24 cellular contexts compared by ENCODE assay signal in the genomic region with DNA sequence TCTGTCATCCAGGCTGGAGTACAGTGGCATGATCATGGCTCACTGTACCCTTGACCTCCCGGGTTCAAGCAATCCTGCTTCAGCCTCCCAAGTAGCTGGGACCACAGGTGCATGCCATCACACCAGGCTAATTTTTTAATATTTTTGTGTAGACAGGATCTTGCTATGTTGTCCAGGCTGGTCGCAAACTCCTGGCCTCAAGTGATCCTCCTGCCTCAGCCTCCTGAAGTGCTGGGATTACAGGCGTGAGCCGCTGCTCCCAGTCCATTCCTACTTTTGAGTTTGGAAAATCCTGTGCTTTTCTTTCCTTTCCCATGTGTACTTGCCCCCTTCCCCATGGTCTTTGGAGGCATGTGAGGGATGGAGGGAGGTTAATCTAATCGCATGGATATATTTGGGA.
DNase-seq lines count a peak whose midpoint lies in the region; ATAC-seq, FAIRE-seq and TF ChIP-seq lines count a peak whose summit lies in the region.
"Had no signal": no experiment of that assay in that cellular context is flagged by ENCODE, and none has a peak within 500 bp of the region (broad histone marks: within the 10 kb centered on the region; RNA-seq: fewer than 3 reads in every experiment).

No MANE protein-coding gene starts in this region.

- H3K56ac ChIP-seq in H1 (replicated peaks; ENCODE audit: insufficient read length, low read depth, low read length), result no peak overlapping the region

- POLR2A ChIA-PET in WTC11 (lab: Charles Lee) (interaction anchor here (0.7 kb wide), 1 partner anchor 262 kb away, joined by 5 read pairs; no protein-coding TSS in a partner anchor), H1 (lab: Charles Lee; ENCODE audit: partially characterized antibody) (no interaction called here), PC-9 (lab: Charles Lee; ENCODE audit: unreplicated experiment) (no interaction called here)

- no peaks in the 10 kb centered on the region for H3K9me3 ChIP-seq in DND-41 (ENCODE audit: insufficient read depth, low read length, severe bottlenecking)
- no peaks in the 10 kb centered on the region for H3K9me3 ChIP-seq in H1 (ENCODE audit: insufficient read depth in 2 of 2, low read depth in 1 of 2, low read length in 1 of 2)
- no peaks in the 10 kb centered on the region for H3K9me3 ChIP-seq in colonic mucosa
- H3K9me3 ChIP-seq in PC-9 (ENCODE audit: insufficient read depth, low read depth), result no peaks in the 10 kb centered on the region
- no peaks in the 10 kb centered on the region for H3K9me3 ChIP-seq in prostate gland
- H3K9me3 ChIP-seq: A549; BE2C; BLaER1 treated with 17β-estradiol and CSF1 and Interleukin-3, amounts not matched to agents 10 nM and 100 nM; HAP-1 had no signal

- H3K18ac ChIP-seq in H1 (ENCODE audit: extremely low read depth, low read length), result no peak overlapping the region

- no peak overlapping the region for H2BK120ac ChIP-seq in H1 (replicated peaks; ENCODE audit: low read depth, low read length)

- H2AK5ac ChIP-seq in H1 (ENCODE audit: low read depth, low read length), result 0 out of 2 replicates have a peak overlapping the region, but pooled peaks have one; percentile 39

- no peak overlapping the region for H2BK20ac ChIP-seq in H1 (ENCODE audit: low read length)

- H3K4me3 ChIP-seq in DND-41 (ENCODE audit: low read depth in 1 of 2, low read length in 2 of 2), result no peak overlapping the region
- no peak overlapping the region for H3K4me3 ChIP-seq in H1 (ENCODE audit: extremely low read depth in 1 of 4, insufficient read depth in 2 of 4, low read depth in 3 of 4, low read length in 4 of 4)
- no peak overlapping the region for H3K4me3 ChIP-seq in colonic mucosa
- no peak overlapping the region for H3K4me3 ChIP-seq in PC-9
- no peak overlapping the region for H3K4me3 ChIP-seq in prostate gland
- H3K4me3 ChIP-seq: A549; BLaER1 treated with 17β-estradiol and CSF1 and Interleukin-3, amounts not matched to agents 10 nM and 100 nM; GM23338; HAP-1 had no signal

- intact Hi-C loops in colonic mucosa (cut with DNase I), result no loop called here
- intact Hi-C loops in PC-9 (cut with micrococcal nuclease; ENCODE audit: unreplicated experiment), result no loop called here
- intact Hi-C loops in prostate gland (cut with DNase I), result no loop called here

- no peak overlapping the region for H3K23ac ChIP-seq in H1 (ENCODE audit: insufficient read length)

- no peak for TF ChIP-seq RAD21 in H1 (IDR thresholded peaks at IDR 0.05 in 1 of 2, conservative IDR thresholded peaks at IDR 0.05 in 1 of 2; ENCODE audit: low read depth in 2 of 2, low read length in 2 of 2)

- H2BK15ac ChIP-seq in H1 (ENCODE audit: low read length), result no peak overlapping the region

- H3K4me1 ChIP-seq in DND-41 (ENCODE audit: insufficient read depth, low read length) (no peaks in the 10 kb centered on the region), H1 (replicated peaks in 1 of 4; ENCODE audit: control insufficient read depth in 3 of 4, insufficient read depth in 4 of 4, low read length in 3 of 4) (peaks cover 9 to 33% (median 22%) of the 10 kb centered on the region in 4 experiments), colonic mucosa (no peaks in the 10 kb centered on the region), PC-9 (replicated peaks; ENCODE audit: insufficient read depth) (no peaks in the 10 kb centered on the region), prostate gland (replicated peaks) (no peaks in the 10 kb centered on the region)

- no peaks in the 10 kb centered on the region for H3F3A ChIP-seq in PC-9 (ENCODE audit: insufficient read depth, low read depth)

- TF ChIP-seq CTCF in DND-41 (IDR thresholded peaks at IDR 0.05; ENCODE audit: borderline replicate concordance, extremely low read depth, low read length, poor library complexity, severe bottlenecking) (no peak), WTC11 (IDR thresholded peaks at IDR 0.05) (no peak), H1 (IDR thresholded peaks at IDR 0.05; ENCODE audit: control extremely low read depth in 1 of 3, insufficient read depth in 1 of 3, low read depth in 1 of 3, low read length in 3 of 3) (no peak), colonic mucosa (IDR thresholded peaks at IDR 0.05) (no peak), PC-9 (conservative IDR thresholded peaks at IDR 0.05) (no peak), prostate gland (IDR thresholded peaks at IDR 0.05) (no peak)

- peaks cover 99% of the 10 kb centered on the region for H3K79me2 ChIP-seq in DND-41 (ENCODE audit: insufficient read depth, low read length)
- peaks cover 0 to 66% of the 10 kb centered on the region in 2 experiments; a peak in 2 of 4 replicates for H3K79me2 ChIP-seq in H1 (ENCODE audit: control insufficient read depth in 1 of 2, insufficient read depth in 2 of 2, low read length in 2 of 2)
- H3K79me2 ChIP-seq in PC-9 (ENCODE audit: low read depth), result no peaks in the 10 kb centered on the region

- no peaks in the 10 kb centered on the region for H3K27me3 ChIP-seq in DND-41 (ENCODE audit: insufficient read depth, low read length, poor library complexity)
- no peaks in the 10 kb centered on the region for H3K27me3 ChIP-seq in H1 (replicated peaks in 1 of 4; ENCODE audit: control insufficient read depth in 3 of 4, extremely low read depth in 1 of 4, insufficient read depth in 3 of 4, low read length in 3 of 4)
- no peaks in the 10 kb centered on the region for H3K27me3 ChIP-seq in colonic mucosa
- peaks cover 38% of the 10 kb centered on the region for H3K27me3 ChIP-seq in PC-9 (ENCODE audit: insufficient read depth, low read depth)
- no peaks in the 10 kb centered on the region for H3K27me3 ChIP-seq in prostate gland (replicated peaks; ENCODE audit: insufficient read depth)
- H3K27me3 ChIP-seq: BE2C; BLaER1 treated with 17β-estradiol and CSF1 and Interleukin-3, amounts not matched to agents 10 nM and 100 nM had no signal

- H2AFZ ChIP-seq in DND-41 (ENCODE audit: low read depth, low read length) (no peak overlapping the region), H1 (ENCODE audit: low read length) (no peak overlapping the region), PC-9 (no peak overlapping the region)
- H2AFZ ChIP-seq: GM23338 had no signal

- TF ChIP-seq EP300 in H1 (IDR thresholded peaks at IDR 0.05; ENCODE audit: borderline replicate concordance in 1 of 2, low read depth in 2 of 2, low read length in 2 of 2), result no peak

- ATAC-seq in DND-41 (ENCODE audit: insufficient read depth, low read depth), result no peak
- ATAC-seq in WTC11, result no peak
- ATAC-seq: A549, GM23338 had no signal

- TF ChIP-seq POLR2A in H1 (IDR thresholded peaks at IDR 0.05; ENCODE audit: control extremely low read depth in 1 of 2, low read depth in 2 of 2, low read length in 2 of 2) (no peak), prostate gland (IDR thresholded peaks at IDR 0.05) (no peak)

- H3K4ac ChIP-seq in H1 (replicated peaks; ENCODE audit: insufficient read length, low read depth, low read length), result no peak overlapping the region

- H3K36me3 ChIP-seq in DND-41 (ENCODE audit: insufficient read depth, low read length) (peaks cover 97% of the 10 kb centered on the region), H1 (ENCODE audit: control insufficient read depth in 2 of 4, insufficient read depth in 4 of 4, low read length in 3 of 4) (no peaks in the 10 kb centered on the region; a peak in 1 of 8 replicates), colonic mucosa (no peaks in the 10 kb centered on the region), PC-9 (ENCODE audit: low read depth) (no peaks in the 10 kb centered on the region), prostate gland (no peaks in the 10 kb centered on the region)
- H3K36me3 ChIP-seq: HAP-1 had no signal

- H4K20me1 ChIP-seq in DND-41 (ENCODE audit: insufficient read depth, low read length) (peaks cover 91% of the 10 kb centered on the region), H1 (replicated peaks in 1 of 2; ENCODE audit: control insufficient read depth in 1 of 2, insufficient read depth in 2 of 2, low read length in 2 of 2) (peaks cover 2 to 3% of the 10 kb centered on the region in 2 experiments), PC-9 (ENCODE audit: insufficient read depth) (no peaks in the 10 kb centered on the region)

- H4K5ac ChIP-seq in H1 (ENCODE audit: insufficient read length, low read depth, low read length), result no peak overlapping the region

- no peak overlapping the region for H4K8ac ChIP-seq in H1 (ENCODE audit: extremely low read depth, insufficient read depth, low read length)

- H3K9me3 Mint-ChIP-seq in WTC11, result no peaks in the 10 kb centered on the region
- H3K9me3 Mint-ChIP-seq: CD14-positive monocyte; CD4-positive, alpha-beta T cell; CD8-positive, alpha-beta memory T cell; GM23338 had no signal

- no peak overlapping the region for H2BK12ac ChIP-seq in H1 (ENCODE audit: low read depth, low read length)

- no peaks in the 10 kb centered on the region for H3K9me2 ChIP-seq in PC-9 (ENCODE audit: insufficient read depth)

- no peak for FAIRE-seq in H1 (lab: Jason Lieb, UNC)
- FAIRE-seq: A549, D721Med, GM12891, GM18507, H54 had no signal

- H3K36me3 Mint-ChIP-seq in WTC11, result peaks cover 6% of the 10 kb centered on the region; the same call in 1 of the 2 replicates

- no peak overlapping the region for H2BK5ac ChIP-seq in H1 (ENCODE audit: low read depth, low read length)

- peaks cover 79% of the 10 kb centered on the region for H3K4me1 Mint-ChIP-seq in WTC11

- DNase-seq in DND-41, result no peak
- DNase-seq in WTC11 (ENCODE audit: low spot score), result no peak
- no peak for DNase-seq in H1 (ENCODE audit: low read depth in 1 of 2, low spot score in 2 of 2)
- DNase-seq in colonic mucosa, result no peak
- no peak for DNase-seq in PC-9
- no peak for DNase-seq in prostate gland (ENCODE audit: low spot score)
- DNase-seq: 8988T; ACHN; AML-193; BE2C; CD4-positive, alpha-beta T cell; CD8-positive, alpha-beta memory T cell; DMS 273 treated with DMSO at 0.1 percent for 48 hours; DMS79; GF-D8 had no signal

- CTCF ChIA-PET in WTC11 (lab: Charles Lee), result no interaction called here
- CTCF ChIA-PET in H1 (lab: Charles Lee; ENCODE audit: partially characterized antibody), result interaction anchor here (1.4 kb wide), 1 partner anchor 124 kb away, joined by 3 read pairs; no protein-coding TSS in a partner anchor
- CTCF ChIA-PET in PC-9 (lab: Charles Lee), result no interaction called here

- no peak overlapping the region for H4K91ac ChIP-seq in H1 (replicated peaks; ENCODE audit: insufficient read length, low read length)

- H3K4me2 ChIP-seq in DND-41 (ENCODE audit: insufficient read depth, low read length) (no peak overlapping the region), H1 (ENCODE audit: insufficient read depth in 1 of 2, low read depth in 2 of 2, low read length in 2 of 2) (no peak overlapping the region), PC-9 (no peak overlapping the region)
- H3K4me2 ChIP-seq: A549; BLaER1 treated with 17β-estradiol and CSF1 and Interleukin-3, amounts not matched to agents 10 nM and 100 nM; GM23338 had no signal

- H3K27ac Mint-ChIP-seq in WTC11, result no peak overlapping the region
- H3K27ac Mint-ChIP-seq: CD14-positive monocyte; CD4-positive, alpha-beta T cell; GM23338 had no signal

- WGBS in H1 (ENCODE audit: extremely low coverage in 1 of 2, insufficient coverage in 1 of 2, insufficient read length in 1 of 2, insufficient replicate concordance in 2 of 2, low coverage in 1 of 2, low lambda C conversion rate in 2 of 2, missing lambda C conversion rate in 1 of 2), 2 experiments, result 94% methylated on average over 5 of the region's 5 CpGs; no CpG with 5 or more reads in 1 of the 2 experiments
- WGBS in prostate gland, result 95% methylated on average over 5 of the region's 5 CpGs

- H3K27ac ChIP-seq in DND-41 (ENCODE audit: low read length), result peak overlapping the region; percentile 47; the same call in 1 of the 2 replicates
- H3K27ac ChIP-seq in H1 (ENCODE audit: low read depth, low read length), result no peak overlapping the region
- no peak overlapping the region for H3K27ac ChIP-seq in colonic mucosa
- H3K27ac ChIP-seq in PC-9, result no peak overlapping the region
- no peak overlapping the region for H3K27ac ChIP-seq in prostate gland
- H3K27ac ChIP-seq: A549; BLaER1 treated with 17β-estradiol and CSF1 and Interleukin-3, amounts not matched to agents 10 nM and 100 nM had no signal

- H3K23me2 ChIP-seq in H1 (ENCODE audit: low read depth, low read length), result no peaks in the 10 kb centered on the region

- no TSS peak for BruUV-seq in PC-9 (replicated peaks; lab: Mats Ljungman, UMichigan)

- H3K9ac ChIP-seq in DND-41 (ENCODE audit: low read depth, low read length) (no peak overlapping the region), H1 (replicated peaks in 1 of 4; ENCODE audit: extremely low read depth in 1 of 4, low read depth in 3 of 4, low read length in 3 of 4) (no peak overlapping the region; a peak in 1 of 7 replicates), colonic mucosa (ENCODE audit: low read depth in 2 of 2, low read length in 2 of 2) (no peak overlapping the region)
- H3K9ac ChIP-seq: BLaER1 treated with 17β-estradiol and CSF1 and Interleukin-3, amounts not matched to agents 10 nM and 100 nM had no signal

- peaks cover 16% of the 10 kb centered on the region for H3K79me1 ChIP-seq in H1 (ENCODE audit: low read depth, low read length)

- H3K14ac ChIP-seq in H1 (ENCODE audit: insufficient read length), result no peak overlapping the region

- no peak overlapping the region for H3K4me3 Mint-ChIP-seq in WTC11
- H3K4me3 Mint-ChIP-seq: CD14-positive monocyte; CD4-positive, alpha-beta T cell; CD8-positive, alpha-beta memory T cell; GM23338 had no signal

- H3K27me3 Mint-ChIP-seq in WTC11 (ENCODE audit: low read depth), result no peaks in the 10 kb centered on the region
- H3K27me3 Mint-ChIP-seq: CD4-positive, alpha-beta T cell; CD8-positive, alpha-beta memory T cell had no signal
